ENCODE assay signal across 8 cellular contexts in genomic region chrX:131763674-131764073, GRCh38.
DNase-seq lines count a peak whose midpoint lies in the region; ATAC-seq lines count a peak whose summit lies in the region.

No MANE protein-coding gene starts in this region.

- no peaks in the 10 kb centered on the region for H3K27me3 Mint-ChIP-seq in stimulated activated naive B cell treated with anti-CD40 and anti-IgM and Interleukin-4, amounts not matched to agents 10 μg/mL and 1 μg/mL and 100 μg/mL, for 72 hours

- peak in 1 of 2 donors; percentile 84 for ATAC-seq in stimulated activated naive B cell treated with anti-CD40 and anti-IgM and Interleukin-4, amounts not matched to agents 10 μg/mL and 1 μg/mL and 100 μg/mL, for 72 hours (replicated peaks)
- ATAC-seq in HG02588 (IDR thresholded peaks at IDR 0.05; ENCODE audit: unreplicated experiment): no peak

- peaks cover 24 to 31% of the 10 kb centered on the region in 2 donors for H3K36me3 Mint-ChIP-seq in stimulated activated naive B cell treated with anti-CD40 and anti-IgM and Interleukin-4, amounts not matched to agents 10 μg/mL and 1 μg/mL and 100 μg/mL, for 72 hours

- H3K4me3 Mint-ChIP-seq in stimulated activated naive B cell treated with anti-CD40 and anti-IgM and Interleukin-4, amounts not matched to agents 10 μg/mL and 1 μg/mL and 100 μg/mL, for 72 hours: peak overlapping the region in 1 of 2 donors; percentile 85

- H3K4me1 Mint-ChIP-seq in stimulated activated naive B cell treated with anti-CD40 and anti-IgM and Interleukin-4, amounts not matched to agents 10 μg/mL and 1 μg/mL and 100 μg/mL, for 72 hours: peaks cover 0 to 4% of the 10 kb centered on the region in 2 donors

- DNase-seq in activated gamma-delta T cell treated with Interleukin-2 at 50 U/mL for 16 hours (peak; percentile 77), activated gamma-delta T cell (lab: John Stamatoyannopoulos, UW) (no peak), M059J (ENCODE audit: low read depth) (peak; percentile 33), NCI-H226 (no peak)
- peak; percentile 84 for DNase-seq in effector CD4-positive, alpha-beta T cell
- DNase-seq in stimulated activated naive B cell treated with anti-CD40 and anti-IgM and Interleukin-4, amounts not matched to agents 10 μg/mL and 1 μg/mL and 100 μg/mL, for 72 hours: peak; percentile 81
- DNase-seq in stimulated activated naive CD4-positive, alpha-beta T cell treated with Interleukin-2 at 50 U/mL for 16 hours (lab: John Stamatoyannopoulos, UW): no peak

- peaks cover 1 to 3% of the 10 kb centered on the region in 2 donors for H3K9me3 Mint-ChIP-seq in stimulated activated naive B cell treated with anti-CD40 and anti-IgM and Interleukin-4, amounts not matched to agents 10 μg/mL and 1 μg/mL and 100 μg/mL, for 72 hours

- H3K27ac Mint-ChIP-seq in stimulated activated naive B cell treated with anti-CD40 and anti-IgM and Interleukin-4, amounts not matched to agents 10 μg/mL and 1 μg/mL and 100 μg/mL, for 72 hours: peak overlapping the region; percentile 88

Comparison
In these comparisons a context has a peak if more than half of its experiments do, and no peak if none do; other contexts are left out.
1. DNase-seq: peak in activated gamma-delta T cell treated with Interleukin-2 at 50 U/mL for 16 hours (single experiment), M059J (single experiment), effector CD4-positive, alpha-beta T cell (single experiment) and stimulated activated naive B cell treated with anti-CD40 and anti-IgM and Interleukin-4, amounts not matched to agents 10 μg/mL and 1 μg/mL and 100 μg/mL, for 72 hours (single experiment); none in activated gamma-delta T cell (single experiment), stimulated activated naive CD4-positive, alpha-beta T cell treated with Interleukin-2 at 50 U/mL for 16 hours (single experiment) and NCI-H226 (single experiment).